Comparison of ENCODE assay signal across 8 cellular contexts in genomic region chr4:18021470-18021719, GRCh38. TPM values are rescaled to one million over a fixed set of nuclear protein-coding genes. Genes with fewer than 3 reads are reported as not detected.
DNase-seq lines count a peak whose midpoint lies in the region; ATAC-seq, FAIRE-seq and TF ChIP-seq lines count a peak whose summit lies in the region.

No MANE protein-coding gene starts in this region.

- H3K36me3 ChIP-seq in DOHH2 (ENCODE audit: control insufficient read depth, low read length) (peaks cover 15% of the 10 kb centered on the region), HCT116 (ENCODE audit: control insufficient read depth in 1 of 2, insufficient read depth in 2 of 2, low read length in 2 of 2) (no peaks in the 10 kb centered on the region), PC-3 (ENCODE audit: low read depth, low read length) (no peaks in the 10 kb centered on the region), esophagus (ENCODE audit: control insufficient read depth in 2 of 2, insufficient read depth in 2 of 2, low read length in 1 of 2) (no peaks in the 10 kb centered on the region)

- H3K36me3 Mint-ChIP-seq in osteocyte (ENCODE audit: unreplicated experiment): no peaks in the 10 kb centered on the region

- no peak for FAIRE-seq in RCC 7860 (lab: Jason Lieb, UNC)

- intact Hi-C loops in HCT116 (cut with micrococcal nuclease) (loop anchor here (2.0 kb wide), 1 partner anchor 211 kb away; the partner anchor contains the start of genes DCAF16 and NCAPG), PC-3 (cut with micrococcal nuclease) (loop anchor here (1.0 to 2.0 kb wide), 2 partner anchors 205 to 209 kb away; no protein-coding TSS in a partner anchor)

- no peaks in the 10 kb centered on the region for H3K27me3 Mint-ChIP-seq in osteocyte (ENCODE audit: unreplicated experiment)

- ATAC-seq in HCT116: peak; percentile 14
- ATAC-seq in PC-3: peak; percentile 6; the same call in 1 of the 2 replicates

- H3K9me2 ChIP-seq in DOHH2 (replicated peaks; ENCODE audit: control insufficient read depth, low read length) (no peaks in the 10 kb centered on the region), HCT116 (ENCODE audit: insufficient read depth) (no peaks in the 10 kb centered on the region), PC-3 (replicated peaks; ENCODE audit: low read length) (no peaks in the 10 kb centered on the region)

- H2AFZ ChIP-seq in HCT116 (ENCODE audit: low read depth, low read length, poor library complexity, severe bottlenecking): no peak overlapping the region
- peak overlapping the region; percentile 99 for H2AFZ ChIP-seq in PC-3 (ENCODE audit: low read length)

- TF ChIP-seq RAD21 in HCT116 (IDR thresholded peaks at IDR 0.05; ENCODE audit: low read depth): no peak

- peak overlapping the region; percentile 81 for H3K27ac ChIP-seq in DOHH2 (ENCODE audit: low read depth, low read length)
- H3K27ac ChIP-seq in HCT116 (ENCODE audit: low read depth, low read length): peak overlapping the region; percentile 86
- H3K27ac ChIP-seq in PC-3 (ENCODE audit: low read length): peak overlapping the region; percentile 43
- H3K27ac ChIP-seq in esophagus (ENCODE audit: low read depth in 2 of 2, low read length in 1 of 2): peak overlapping the region; percentile 93 to 96

- peak overlapping the region; percentile 86 for H3K27ac Mint-ChIP-seq in osteocyte (ENCODE audit: unreplicated experiment)

- H3K9me3 ChIP-seq in DOHH2 (ENCODE audit: control insufficient read depth, insufficient read depth, low read length) (no peaks in the 10 kb centered on the region), HCT116 (ENCODE audit: control insufficient read depth in 1 of 2, insufficient read depth in 1 of 2, low read depth in 1 of 2, low read length in 2 of 2) (no peaks in the 10 kb centered on the region), PC-3 (ENCODE audit: low read length) (no peaks in the 10 kb centered on the region), esophagus (ENCODE audit: control insufficient read depth in 2 of 2, insufficient read depth in 1 of 2, low read depth in 1 of 2, low read length in 1 of 2) (no peaks in the 10 kb centered on the region)

- BruUV-seq in HCT116 (replicated peaks; lab: Mats Ljungman, UMichigan) (no TSS peak), PC-3 (replicated peaks; lab: Mats Ljungman, UMichigan) (no TSS peak)

- H3K4me1 Mint-ChIP-seq in osteocyte (ENCODE audit: unreplicated experiment): peaks cover 21% of the 10 kb centered on the region

- peak overlapping the region; percentile 91 for H3K4me3 Mint-ChIP-seq in osteocyte (ENCODE audit: unreplicated experiment)

- H3K4me1 ChIP-seq in DOHH2 (ENCODE audit: control insufficient read depth, low read length) (peaks cover 36% of the 10 kb centered on the region), HCT116 (ENCODE audit: control insufficient read depth in 1 of 2, insufficient read depth in 2 of 2, low read length in 2 of 2) (peaks cover 6 to 19% of the 10 kb centered on the region in 2 experiments; a peak in 3 of 4 replicates), PC-3 (ENCODE audit: insufficient read depth, low read length) (peaks cover 5% of the 10 kb centered on the region; the same call in 1 of the 2 replicates), esophagus (ENCODE audit: control insufficient read depth in 2 of 2, insufficient read depth in 2 of 2, low read length in 1 of 2) (no peaks in the 10 kb centered on the region)

- H3K9ac ChIP-seq in HCT116 (ENCODE audit: low read length): peak overlapping the region; percentile 86
- H3K9ac ChIP-seq in PC-3 (ENCODE audit: low read length): peak overlapping the region; percentile 70

- WGBS in esophagus, 2 donors: 0% methylated on average over 33 to 34 of the region's 34 CpGs

- DNase-seq in HCT116 (ENCODE audit: low read depth, low spot score) (no peak), PC-3 (no peak), osteocyte (ENCODE audit: extremely low spot score, unreplicated experiment) (no peak), LoVo (ENCODE audit: low spot score) (no peak), RCC 7860 (ENCODE audit: low spot score) (no peak), ecto neural progenitor cell (ENCODE audit: low spot score) (no peak)

- H3K27me3 ChIP-seq in DOHH2 (ENCODE audit: control insufficient read depth, low read length): no peaks in the 10 kb centered on the region
- no peaks in the 10 kb centered on the region for H3K27me3 ChIP-seq in HCT116 (ENCODE audit: insufficient read depth, low read length)
- no peaks in the 10 kb centered on the region for H3K27me3 ChIP-seq in PC-3 (ENCODE audit: low read length)
- no peaks in the 10 kb centered on the region for H3K27me3 ChIP-seq in esophagus (ENCODE audit: control insufficient read depth in 1 of 2, insufficient read depth in 2 of 2, low read length in 2 of 2)

- peak overlapping the region; percentile 97 for H3K4me2 ChIP-seq in DOHH2 (ENCODE audit: low read length)
- H3K4me2 ChIP-seq in HCT116 (ENCODE audit: low read length): peak overlapping the region; percentile 93
- peak overlapping the region; percentile 98 for H3K4me2 ChIP-seq in PC-3 (ENCODE audit: low read length)

- TF ChIP-seq CTCF in DOHH2 (IDR thresholded peaks at IDR 0.05; ENCODE audit: low read depth, low read length, poor library complexity, severe bottlenecking) (no peak), HCT116 (IDR thresholded peaks at IDR 0.05 in 2 of 3, conservative IDR thresholded peaks at IDR 0.05 in 1 of 3; ENCODE audit: borderline replicate concordance in 1 of 3, insufficient read depth in 1 of 3, low read depth in 2 of 3, low read length in 2 of 3) (no peak), PC-3 (conservative IDR thresholded peaks at IDR 0.05; ENCODE audit: low read depth, low read length) (no peak), osteocyte (IDR thresholded peaks at IDR 0.05) (no peak)

- H3F3A ChIP-seq in DOHH2 (ENCODE audit: control insufficient read depth, insufficient read depth): no peaks in the 10 kb centered on the region
- H3F3A ChIP-seq in PC-3 (ENCODE audit: low read length, unreplicated experiment): no peaks in the 10 kb centered on the region

- RAD21 ChIA-PET in HCT116 (lab: Charles Lee; ENCODE audit: low non-redundant PET in 1 of 2, low total read pairs in 2 of 2, uncharacterized antibody in 2 of 2, unreplicated experiment in 2 of 2): no interaction called here

- CTCF ChIA-PET in HCT116 (lab: Charles Lee) (interaction anchor here (1.0 kb wide), 1 partner anchor 21 kb away, joined by 3 read pairs; no protein-coding TSS in a partner anchor), PC-3 (lab: Charles Lee) (no interaction called here)

- H4K20me1 ChIP-seq in DOHH2 (ENCODE audit: control insufficient read depth, insufficient read depth, low read depth, low read length): peaks cover 19% of the 10 kb centered on the region
- 0 out of 2 replicates have a peak, but pooled peaks cover 3% of the 10 kb centered on the region for H4K20me1 ChIP-seq in HCT116 (ENCODE audit: insufficient read depth)
- peaks cover 13% of the 10 kb centered on the region; the same call in 1 of the 2 replicates for H4K20me1 ChIP-seq in PC-3 (ENCODE audit: low read length)

- H3K79me2 ChIP-seq in DOHH2 (ENCODE audit: control insufficient read depth, low read length) (peaks cover 51% of the 10 kb centered on the region), HCT116 (ENCODE audit: insufficient read depth, low read length) (peaks cover 43% of the 10 kb centered on the region), PC-3 (ENCODE audit: low read length) (peaks cover 43% of the 10 kb centered on the region)

- POLR2A ChIA-PET in HCT116 (lab: Charles Lee): no interaction called here
- POLR2A ChIA-PET in PC-3 (lab: Charles Lee; ENCODE audit: unreplicated experiment): no interaction called here

- TF ChIP-seq POLR2A in HCT116 (IDR thresholded peaks at IDR 0.05; ENCODE audit: borderline replicate concordance, extremely low read depth, insufficient read depth, insufficient read length): peak; percentile 42

- no peaks in the 10 kb centered on the region for H3K9me3 Mint-ChIP-seq in osteocyte (ENCODE audit: unreplicated experiment)

- H3K4me3 ChIP-seq in DOHH2 (ENCODE audit: low read length) (peak overlapping the region; percentile 78), HCT116 (replicated peaks in 1 of 2; ENCODE audit: low read depth in 1 of 2, low read length in 2 of 2) (peak overlapping the region; percentile 77 to 79), PC-3 (ENCODE audit: low read length) (peak overlapping the region; percentile 98), esophagus (ENCODE audit: low read depth in 1 of 2, low read length in 2 of 2) (peak overlapping the region; percentile 91 to 92)

TF ChIP-seq in HCT116, 20 proteins besides CTCF, POLR2A, EP300 and RAD21:
- TF ChIP-seq SRF (IDR thresholded peaks at IDR 0.05; ENCODE audit: low read depth): no peak
- TF ChIP-seq CEBPB (IDR thresholded peaks at IDR 0.05; ENCODE audit: low read depth): no peak
- TF ChIP-seq YY1 (IDR thresholded peaks at IDR 0.05; ENCODE audit: extremely low read depth, insufficient replicate concordance, low read depth, low read length): no peak
- TF ChIP-seq JUND (IDR thresholded peaks at IDR 0.05): no peak
- peak; percentile 82; the same call in 1 of the 2 replicates for TF ChIP-seq POLR2AphosphoS5 (IDR thresholded peaks at IDR 0.05; ENCODE audit: low read depth, low read length)
- TF ChIP-seq EZH2phosphoT487 (IDR thresholded peaks at IDR 0.05; ENCODE audit: borderline replicate concordance): no peak
- TF ChIP-seq SIN3A (IDR thresholded peaks at IDR 0.05; ENCODE audit: low read depth): peak; percentile 10; the same call in 1 of the 2 replicates
- no peak for TF ChIP-seq TCF7L2 (IDR thresholded peaks at IDR 0.05; ENCODE audit: borderline replicate concordance, extremely low read depth, insufficient read depth, insufficient read length)
- TF ChIP-seq ZNF274 (IDR thresholded peaks at IDR 0.05; ENCODE audit: low read depth, low read length): no peak

RNA-seq across cellular contexts. Expression of gene LCORL, which starts 0.2 kb away (rescaled TPM):
- total RNA-seq in HCT116 (2021; ENCODE audit: unreplicated experiment) (18.0 TPM), PC-3 (2014; rRNA removed) (2.9 and 3.7 TPM in 2 replicates), osteocyte (17.3 and 18.2 TPM in 2 replicates)
- 9.6 and 11.7 TPM in 2 replicates for polyA plus RNA-seq in HCT116 (2012)
- 1 to 10 TPM; 1.8 to 2.1 TPM for polyA plus RNA-seq in esophagus

Comparison
In these comparisons a context has a peak if more than half of its experiments do, and no peak if none do; other contexts are left out.
1. H3K27ac ChIP-seq: peak in every context shown above with its lines; median percentile 94 in esophagus; 86 in HCT116; 81 in DOHH2; 43 in PC-3.